1 cellular context compared by ENCODE assay signal in genomic region chr2:17148298-17149228, GRCh38.
TF ChIP-seq lines count a peak whose summit lies in the region.

No MANE protein-coding gene starts in this region.

TF ChIP-seq in SK-N-SH treated with all-trans-retinoic acid at 6 μM for 48 hours, 23 proteins besides CTCF, POLR2A, EP300 and RAD21 (continued from another document):
- TF ChIP-seq, protein P1, sequence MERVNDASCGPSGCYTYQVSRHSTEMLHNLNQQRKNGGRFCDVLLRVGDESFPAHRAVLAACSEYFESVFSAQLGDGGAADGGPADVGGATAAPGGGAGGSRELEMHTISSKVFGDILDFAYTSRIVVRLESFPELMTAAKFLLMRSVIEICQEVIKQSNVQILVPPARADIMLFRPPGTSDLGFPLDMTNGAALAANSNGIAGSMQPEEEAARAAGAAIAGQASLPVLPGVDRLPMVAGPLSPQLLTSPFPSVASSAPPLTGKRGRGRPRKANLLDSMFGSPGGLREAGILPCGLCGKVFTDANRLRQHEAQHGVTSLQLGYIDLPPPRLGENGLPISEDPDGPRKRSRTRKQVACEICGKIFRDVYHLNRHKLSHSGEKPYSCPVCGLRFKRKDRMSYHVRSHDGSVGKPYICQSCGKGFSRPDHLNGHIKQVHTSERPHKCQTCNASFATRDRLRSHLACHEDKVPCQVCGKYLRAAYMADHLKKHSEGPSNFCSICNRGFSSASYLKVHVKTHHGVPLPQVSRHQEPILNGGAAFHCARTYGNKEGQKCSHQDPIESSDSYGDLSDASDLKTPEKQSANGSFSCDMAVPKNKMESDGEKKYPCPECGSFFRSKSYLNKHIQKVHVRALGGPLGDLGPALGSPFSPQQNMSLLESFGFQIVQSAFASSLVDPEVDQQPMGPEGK (CRISPR knock-in tag; IDR thresholded peaks at IDR 0.05; ENCODE audit: borderline replicate concordance): no peak
- no peak for TF ChIP-seq OSR1 (CRISPR knock-in tag; IDR thresholded peaks at IDR 0.05)
- TF ChIP-seq ZFP30 (CRISPR knock-in tag; IDR thresholded peaks at IDR 0.05): no peak
TF ChIP-seq in SK-N-SH treated with all-trans-retinoic acid at 6 μM for 48 hours: peak in this region for 0.
